ENCODE assay signal across 1 cellular context in the genomic region with DNA sequence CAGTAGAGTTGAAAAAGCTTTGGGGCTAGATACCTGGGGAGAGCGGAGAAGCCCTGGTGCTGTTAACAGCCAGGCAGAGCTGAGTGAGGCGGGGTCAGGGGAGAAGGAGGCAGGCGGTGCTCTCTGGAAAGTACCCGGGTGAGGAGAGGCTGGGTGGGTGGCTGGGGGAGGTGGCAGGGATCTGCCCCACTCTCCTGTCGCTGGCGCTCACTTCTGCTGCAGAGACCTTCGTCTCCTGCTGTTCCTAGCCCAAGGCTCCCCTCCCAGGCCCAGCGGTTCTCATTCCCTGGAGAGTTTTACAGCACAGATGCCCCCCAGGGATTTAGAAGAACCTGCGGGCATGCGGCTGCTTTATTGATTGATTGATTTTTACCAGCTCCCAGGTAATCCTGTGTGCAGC.
TF ChIP-seq lines count a peak whose summit lies in the region.

No MANE protein-coding gene starts in this region.

TF ChIP-seq in H1, 55 proteins besides CTCF, POLR2A, EP300 and RAD21 (continued from another document):
- TF ChIP-seq, protein P1, sequence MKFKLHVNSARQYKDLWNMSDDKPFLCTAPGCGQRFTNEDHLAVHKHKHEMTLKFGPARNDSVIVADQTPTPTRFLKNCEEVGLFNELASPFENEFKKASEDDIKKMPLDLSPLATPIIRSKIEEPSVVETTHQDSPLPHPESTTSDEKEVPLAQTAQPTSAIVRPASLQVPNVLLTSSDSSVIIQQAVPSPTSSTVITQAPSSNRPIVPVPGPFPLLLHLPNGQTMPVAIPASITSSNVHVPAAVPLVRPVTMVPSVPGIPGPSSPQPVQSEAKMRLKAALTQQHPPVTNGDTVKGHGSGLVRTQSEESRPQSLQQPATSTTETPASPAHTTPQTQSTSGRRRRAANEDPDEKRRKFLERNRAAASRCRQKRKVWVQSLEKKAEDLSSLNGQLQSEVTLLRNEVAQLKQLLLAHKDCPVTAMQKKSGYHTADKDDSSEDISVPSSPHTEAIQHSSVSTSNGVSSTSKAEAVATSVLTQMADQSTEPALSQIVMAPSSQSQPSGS (IDR thresholded peaks at IDR 0.05; ENCODE audit: low read length): no peak
- no peak for TF ChIP-seq SP2 (IDR thresholded peaks at IDR 0.05; ENCODE audit: low read length)
- TF ChIP-seq SP4 (IDR thresholded peaks at IDR 0.05; ENCODE audit: low read length): no peak
